ENCODE assay signal across 27 cellular contexts in genomic region chr12:97752129-97752528, GRCh38.
"Had no signal": no experiment of that assay in that cellular context is flagged by ENCODE, and none has a peak within 500 bp of the region (broad histone marks: within the 10 kb centered on the region; RNA-seq: fewer than 3 reads in every experiment).

No MANE protein-coding gene starts in this region.

- H3K36me3 Mint-ChIP-seq: activated naive CD4-positive, alpha-beta T cell treated with anti-CD3 and anti-CD28 coated beads, Interleukin-2, amount 50 U/mL, for 24 hours; naive B cell; stimulated activated effector memory CD8-positive, alpha-beta T cell treated with anti-CD3 and anti-CD28 coated beads, Interleukin-12 subunit alpha, Interleukin-12 subunit beta, amount 100 ng/mL, for 72 hours had no signal

- ATAC-seq: activated CD4-positive, alpha-beta T cell treated with anti-CD3 and anti-CD28 coated beads for 36 hours; activated naive CD8-positive, alpha-beta T cell treated with anti-CD3 and anti-CD28 coated beads, Interleukin-2, amount 50 U/mL, for 24 hours; gastrocnemius medialis; right lobe of liver; stimulated activated effector memory CD8-positive, alpha-beta T cell treated with anti-CD3 and anti-CD28 coated beads, Interleukin-12 subunit alpha, Interleukin-12 subunit beta, amount 100 ng/mL, for 72 hours had no signal

- H3K9me3 ChIP-seq: esophagus squamous epithelium, gastrocnemius medialis, left ventricle myocardium inferior, neutrophil, right lobe of liver, thoracic aorta, vagina had no signal

- H3K27me3 Mint-ChIP-seq: activated CD4-positive, alpha-beta T cell treated with anti-CD3 and anti-CD28 coated beads for 36 hours; activated naive CD4-positive, alpha-beta T cell treated with anti-CD3 and anti-CD28 coated beads, Interleukin-2, amount 50 U/mL, for 24 hours; activated naive CD8-positive, alpha-beta T cell treated with anti-CD3 and anti-CD28 coated beads, Interleukin-2, amount 50 U/mL, for 24 hours; central memory CD8-positive, alpha-beta T cell; naive B cell; stimulated activated naive CD8-positive, alpha-beta T cell treated with anti-CD3 and anti-CD28 coated beads, Interleukin-15, Interleukin-2, amounts not matched to agents 100 ng/mL and 50 ng/mL, for 24 hours had no signal

- H3K4me3 ChIP-seq: esophagus squamous epithelium, gastrocnemius medialis, left ventricle myocardium inferior, lung, right lobe of liver, thoracic aorta, vagina had no signal

- H3K27ac ChIP-seq: epithelial cell of prostate, esophagus squamous epithelium, gastrocnemius medialis, left ventricle myocardium inferior, neutrophil, right lobe of liver, thoracic aorta, vagina had no signal

- H3K27me3 ChIP-seq: esophagus squamous epithelium, gastrocnemius medialis, neutrophil, right lobe of liver, vagina had no signal

- H3K36me3 ChIP-seq: esophagus squamous epithelium, gastrocnemius medialis, left ventricle myocardium inferior, neutrophil, right lobe of liver, thoracic aorta, vagina had no signal

- DNase-seq: activated CD4-positive, alpha-beta T cell treated with anti-CD3 and anti-CD28 coated beads for 36 hours; activated CD4-positive, CD25-positive, alpha-beta regulatory T cell; activated gamma-delta T cell; activated naive CD8-positive, alpha-beta T cell treated with anti-CD3 and anti-CD28 coated beads, Interleukin-2, amount 50 U/mL, for 24 hours; activated T-cell treated with anti-CD3 and anti-CD28 coated beads for 4 hours; amygdala; dermis blood vessel endothelial cell; effector CD4-positive, alpha-beta T cell; esophagus squamous epithelium; gastrocnemius medialis; glutamatergic neuron; left ventricle myocardium inferior; naive B cell; nephron progenitor cell; right lobe of liver; stimulated activated CD4-positive, alpha-beta T cell treated with anti-CD3 and anti-CD28 coated beads, Interleukin-12 subunit alpha, Interleukin-12 subunit beta, amount 100 ng/mL, for 4 hours; stimulated activated CD4-positive, alpha-beta T cell treated with anti-CD3 and anti-CD28 coated beads, Interleukin-4, amount 100 ng/mL, for 24 hours; trophoblast cell had no signal

- H3K4me1 Mint-ChIP-seq: activated CD4-positive, alpha-beta T cell treated with anti-CD3 and anti-CD28 coated beads for 36 hours; activated naive CD4-positive, alpha-beta T cell treated with anti-CD3 and anti-CD28 coated beads, Interleukin-2, amount 50 U/mL, for 24 hours; activated naive CD8-positive, alpha-beta T cell treated with anti-CD3 and anti-CD28 coated beads, Interleukin-2, amount 50 U/mL, for 24 hours; central memory CD8-positive, alpha-beta T cell; naive B cell; stimulated activated effector memory CD8-positive, alpha-beta T cell treated with anti-CD3 and anti-CD28 coated beads, Interleukin-12 subunit alpha, Interleukin-12 subunit beta, amount 100 ng/mL, for 72 hours had no signal

- H3K9me3 Mint-ChIP-seq: nephron progenitor cell; stimulated activated naive CD8-positive, alpha-beta T cell treated with anti-CD3 and anti-CD28 coated beads, Interleukin-15, Interleukin-2, amounts not matched to agents 100 ng/mL and 50 ng/mL, for 24 hours had no signal

- H3K27ac Mint-ChIP-seq: activated CD4-positive, alpha-beta T cell treated with anti-CD3 and anti-CD28 coated beads for 36 hours; activated naive CD4-positive, alpha-beta T cell treated with anti-CD3 and anti-CD28 coated beads, Interleukin-2, amount 50 U/mL, for 24 hours; activated naive CD8-positive, alpha-beta T cell treated with anti-CD3 and anti-CD28 coated beads, Interleukin-2, amount 50 U/mL, for 24 hours; naive B cell; nephron progenitor cell; stimulated activated effector memory CD8-positive, alpha-beta T cell treated with anti-CD3 and anti-CD28 coated beads, Interleukin-12 subunit alpha, Interleukin-12 subunit beta, amount 100 ng/mL, for 72 hours; stimulated activated naive CD8-positive, alpha-beta T cell treated with anti-CD3 and anti-CD28 coated beads, Interleukin-15, Interleukin-2, amounts not matched to agents 100 ng/mL and 50 ng/mL, for 24 hours had no signal

- H3K4me1 ChIP-seq: gastrocnemius medialis, left ventricle myocardium inferior, right lobe of liver had no signal

- H3K4me3 Mint-ChIP-seq: activated CD4-positive, alpha-beta T cell treated with anti-CD3 and anti-CD28 coated beads for 36 hours; activated naive CD4-positive, alpha-beta T cell treated with anti-CD3 and anti-CD28 coated beads, Interleukin-2, amount 50 U/mL, for 24 hours; activated naive CD8-positive, alpha-beta T cell treated with anti-CD3 and anti-CD28 coated beads, Interleukin-2, amount 50 U/mL, for 24 hours; central memory CD8-positive, alpha-beta T cell; naive B cell; nephron progenitor cell; stimulated activated effector memory CD8-positive, alpha-beta T cell treated with anti-CD3 and anti-CD28 coated beads, Interleukin-12 subunit alpha, Interleukin-12 subunit beta, amount 100 ng/mL, for 72 hours; stimulated activated naive CD8-positive, alpha-beta T cell treated with anti-CD3 and anti-CD28 coated beads, Interleukin-15, Interleukin-2, amounts not matched to agents 100 ng/mL and 50 ng/mL, for 24 hours had no signal
